Comparison of ENCODE assay signal across 27 cellular contexts in the genomic region with DNA sequence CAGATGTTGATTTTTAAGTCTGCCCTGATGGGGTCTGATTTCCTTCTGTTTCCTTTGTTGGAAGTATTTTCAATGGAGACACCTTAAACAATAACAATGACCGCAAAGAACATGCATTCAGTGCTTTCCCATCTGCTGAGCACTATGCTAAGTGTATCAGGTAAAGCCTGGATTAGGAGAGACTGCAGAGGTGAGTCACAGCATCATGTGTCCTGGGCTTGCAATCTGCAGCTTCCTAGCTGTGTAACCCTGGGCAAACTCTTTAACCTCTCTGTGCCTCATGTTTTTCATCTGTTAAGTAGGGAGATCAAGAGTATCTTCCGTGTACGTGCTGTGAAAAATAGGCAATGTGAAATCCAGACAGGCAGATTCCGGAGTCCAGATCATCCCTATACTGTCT. TPM values are rescaled to one million over a fixed set of nuclear protein-coding genes. Genes with fewer than 3 reads are reported as not detected.
A peak's percentile ranks its signal among the peaks of the same experiment; 100 is the strongest.
DNase-seq lines count a peak whose midpoint lies in the region; ATAC-seq, FAIRE-seq and TF ChIP-seq lines count a peak whose summit lies in the region.
"Had no signal": no experiment of that assay in that cellular context is flagged by ENCODE, and none has a peak within 500 bp of the region (broad histone marks: within the 10 kb centered on the region; RNA-seq: fewer than 3 reads in every experiment).

No MANE protein-coding gene starts in this region.

- DNase-seq in GM23338 (ENCODE audit: low spot score) (no peak), T-helper 17 cell (no peak), H1 (ENCODE audit: low read depth in 1 of 2, low spot score in 2 of 2) (no peak), keratinocyte (ENCODE audit: low read depth, low spot score) (no peak), nephron progenitor cell (no peak), cerebellar cortex (ENCODE audit: low spot score) (no peak)
- DNase-seq: C1 segment of cervical spinal cord; CD4-positive, alpha-beta memory T cell; COR-L47; NCI-H1092; NCI-H1417 treated with DMSO at 0.1 percent for 48 hours; NCI-H1694 treated with DMSO at 0.1 percent for 48 hours; NCI-H2171 treated with DMSO at 0.1 percent for 48 hours; NCI-H345; NCI-H510A treated with DMSO at 0.1 percent for 48 hours; NCI-H748 treated with DMSO at 0.1 percent for 48 hours; NK-92 treated with Interleukin-12 subunit alpha and Interleukin-12 subunit beta, amount 100 ng/mL, for 24 hours; PC-3 had no signal

- no peak overlapping the region for H3K9ac ChIP-seq in H1 (replicated peaks in 1 of 4; ENCODE audit: extremely low read depth in 1 of 4, low read depth in 3 of 4, low read length in 3 of 4)
- no peak overlapping the region for H3K9ac ChIP-seq in keratinocyte (ENCODE audit: control insufficient read depth, extremely low read depth, insufficient read depth, low read length)
- H3K9ac ChIP-seq: KMS-11 had no signal

- no peaks in the 10 kb centered on the region for H3K23me2 ChIP-seq in H1 (ENCODE audit: low read depth, low read length)

- H3K4me2 ChIP-seq in GM23338 (no peak overlapping the region), H1 (ENCODE audit: insufficient read depth in 1 of 2, low read depth in 2 of 2, low read length in 2 of 2) (no peak overlapping the region), keratinocyte (ENCODE audit: control insufficient read depth, extremely low read depth, insufficient read depth, low read depth, low read length) (no peak overlapping the region)
- H3K4me2 ChIP-seq: KMS-11 had no signal

- H4K8ac ChIP-seq in H1 (ENCODE audit: extremely low read depth, insufficient read depth, low read length): no peak overlapping the region

- H2BK5ac ChIP-seq in H1 (ENCODE audit: low read depth, low read length): no peak overlapping the region

- POLR2A ChIA-PET in H1 (lab: Charles Lee; ENCODE audit: partially characterized antibody): interaction anchor here (1.7 kb wide), 1 partner anchor 10 kb away, joined by 5 read pairs; no protein-coding TSS in a partner anchor

- TF ChIP-seq CTCF in GM23338 (conservative IDR thresholded peaks at IDR 0.05; ENCODE audit: low read depth in 2 of 2): no peak
- no peak for TF ChIP-seq CTCF in H1 (IDR thresholded peaks at IDR 0.05; ENCODE audit: control extremely low read depth in 1 of 3, insufficient read depth in 1 of 3, low read depth in 1 of 3, low read length in 3 of 3)
- no peak for TF ChIP-seq CTCF in keratinocyte (optimal IDR thresholded peaks at IDR 0.05 in 1 of 3, IDR thresholded peaks at IDR 0.05 in 1 of 3, conservative IDR thresholded peaks at IDR 0.05 in 1 of 3; ENCODE audit: extremely low read depth in 1 of 3, insufficient read depth in 2 of 3, low read length in 3 of 3)
- TF ChIP-seq CTCF in nephron progenitor cell (IDR thresholded peaks at IDR 0.05): no peak

- FAIRE-seq in H1 (lab: Jason Lieb, UNC) (no peak), keratinocyte (lab: Jason Lieb, UNC) (peak; percentile 43)
- FAIRE-seq: G401.6 had no signal

- H3K4ac ChIP-seq in H1 (replicated peaks; ENCODE audit: insufficient read length, low read depth, low read length): no peak overlapping the region

- H2BK120ac ChIP-seq in H1 (replicated peaks; ENCODE audit: low read depth, low read length): no peak overlapping the region

- H3F3A ChIP-seq in GM23338 (replicated peaks; ENCODE audit: low read depth): no peaks in the 10 kb centered on the region

- H3K36me3 Mint-ChIP-seq in GM23338 (ENCODE audit: low read depth): no peaks in the 10 kb centered on the region
- no peaks in the 10 kb centered on the region for H3K36me3 Mint-ChIP-seq in T-helper 17 cell (ENCODE audit: low read depth)
- no peaks in the 10 kb centered on the region for H3K36me3 Mint-ChIP-seq in nephron progenitor cell (ENCODE audit: low read depth)
- H3K36me3 Mint-ChIP-seq: CD4-positive, alpha-beta memory T cell; IgD-negative memory B cell had no signal

- H3K27me3 Mint-ChIP-seq in GM23338 (ENCODE audit: insufficient read depth, low read depth, poor library complexity) (peaks cover 15% of the 10 kb centered on the region), T-helper 17 cell (peaks cover 34% of the 10 kb centered on the region), nephron progenitor cell (ENCODE audit: low read depth, poor library complexity) (peaks cover 36% of the 10 kb centered on the region)

- dilution Hi-C loops in keratinocyte (cut with MboI; ENCODE audit: extremely low pct_ligation_motif_present, low sequenced_read_pairs): no loop called here

- H3K4me1 Mint-ChIP-seq in GM23338: no peaks in the 10 kb centered on the region; the same call in 2 of the 3 replicates
- H3K4me1 Mint-ChIP-seq in T-helper 17 cell: no peaks in the 10 kb centered on the region
- H3K4me1 Mint-ChIP-seq in nephron progenitor cell: peaks cover 46% of the 10 kb centered on the region
- H3K4me1 Mint-ChIP-seq: CD4-positive, alpha-beta memory T cell had no signal

- H3K9me2 ChIP-seq in GM23338 (ENCODE audit: insufficient read depth): no peaks in the 10 kb centered on the region

- no peak overlapping the region for H2BK12ac ChIP-seq in H1 (ENCODE audit: low read depth, low read length)

- no peak for TF ChIP-seq RAD21 in H1 (IDR thresholded peaks at IDR 0.05 in 1 of 2, conservative IDR thresholded peaks at IDR 0.05 in 1 of 2; ENCODE audit: low read depth in 2 of 2, low read length in 2 of 2)

- no peak overlapping the region for H3K56ac ChIP-seq in H1 (replicated peaks; ENCODE audit: insufficient read length, low read depth, low read length)

- H3K9me1 ChIP-seq in keratinocyte (ENCODE audit: control insufficient read depth, extremely low read depth, insufficient read depth, low read length): no peaks in the 10 kb centered on the region

- no peak for ATAC-seq in GM23338
- ATAC-seq in T-helper 17 cell: no peak
- ATAC-seq in GM19035 (IDR thresholded peaks at IDR 0.05; ENCODE audit: unreplicated experiment): no peak
- ATAC-seq: PC-3, Right ventricle myocardium inferior had no signal

- H3K9me3 ChIP-seq in T-helper 17 cell (ENCODE audit: control insufficient read depth, low read length, poor library complexity, severe bottlenecking) (no peaks in the 10 kb centered on the region), H1 (ENCODE audit: insufficient read depth in 2 of 2, low read depth in 1 of 2, low read length in 1 of 2) (no peaks in the 10 kb centered on the region), keratinocyte (ENCODE audit: control insufficient read depth, low read depth, low read length) (no peaks in the 10 kb centered on the region)
- H3K9me3 ChIP-seq: SJSA1 had no signal

- no peak overlapping the region for H3K4me3 ChIP-seq in GM23338
- H3K4me3 ChIP-seq in H1 (ENCODE audit: extremely low read depth in 1 of 4, insufficient read depth in 2 of 4, low read depth in 3 of 4, low read length in 4 of 4): no peak overlapping the region
- H3K4me3 ChIP-seq in keratinocyte (ENCODE audit: control insufficient read depth in 2 of 3, extremely low read depth in 1 of 3, insufficient read depth in 2 of 3, low read depth in 1 of 3, low read length in 3 of 3): no peak overlapping the region
- H3K4me3 ChIP-seq: SJSA1 had no signal

- WGBS in H1 (ENCODE audit: extremely low coverage in 1 of 2, insufficient coverage in 1 of 2, insufficient read length in 1 of 2, insufficient replicate concordance in 2 of 2, low coverage in 1 of 2, low lambda C conversion rate in 2 of 2, missing lambda C conversion rate in 1 of 2), 2 experiments: 92% methylated on average over 4 of the region's 4 CpGs; no CpG with 5 or more reads in 1 of the 2 experiments

- H3K27ac ChIP-seq in GM23338 (ENCODE audit: low read depth) (no peak overlapping the region), H1 (ENCODE audit: low read depth, low read length) (no peak overlapping the region), keratinocyte (ENCODE audit: control insufficient read depth, insufficient read depth, low read length) (no peak overlapping the region)
- H3K27ac ChIP-seq: HL-60, KMS-11, SJSA1 had no signal

- no peak overlapping the region for H3K18ac ChIP-seq in H1 (ENCODE audit: extremely low read depth, low read length)

- H3K27ac Mint-ChIP-seq in GM23338 (no peak overlapping the region), T-helper 17 cell (peak overlapping the region; percentile 59), nephron progenitor cell (no peak overlapping the region)
- H3K27ac Mint-ChIP-seq: CD4-positive, alpha-beta memory T cell; IgD-negative memory B cell had no signal

- H3K4me3 Mint-ChIP-seq in GM23338 (no peak overlapping the region), T-helper 17 cell (no peak overlapping the region), nephron progenitor cell (no peak overlapping the region)
- H3K4me3 Mint-ChIP-seq: CD4-positive, alpha-beta memory T cell; IgD-negative memory B cell had no signal

- no peaks in the 10 kb centered on the region for H3K27me3 ChIP-seq in GM23338 (ENCODE audit: insufficient read depth)
- H3K27me3 ChIP-seq in H1 (replicated peaks in 1 of 4; ENCODE audit: control insufficient read depth in 3 of 4, extremely low read depth in 1 of 4, insufficient read depth in 3 of 4, low read length in 3 of 4): no peaks in the 10 kb centered on the region
- no peaks in the 10 kb centered on the region for H3K27me3 ChIP-seq in keratinocyte (ENCODE audit: control insufficient read depth, extremely low read depth, insufficient read depth, low read length)
- H3K27me3 ChIP-seq: SJSA1 had no signal

- no peak for TF ChIP-seq POLR2A in H1 (IDR thresholded peaks at IDR 0.05; ENCODE audit: control extremely low read depth in 1 of 2, low read depth in 2 of 2, low read length in 2 of 2)

- no peaks in the 10 kb centered on the region for H3K79me1 ChIP-seq in H1 (ENCODE audit: low read depth, low read length)

- H3K36me3 ChIP-seq in GM23338 (ENCODE audit: insufficient read depth): no peaks in the 10 kb centered on the region
- no peaks in the 10 kb centered on the region for H3K36me3 ChIP-seq in H1 (ENCODE audit: control insufficient read depth in 2 of 4, insufficient read depth in 4 of 4, low read length in 3 of 4)
- H3K36me3 ChIP-seq in keratinocyte (ENCODE audit: control insufficient read depth in 2 of 2, extremely low read depth in 1 of 2, insufficient read depth in 2 of 2, low read length in 2 of 2): no peaks in the 10 kb centered on the region
- H3K36me3 ChIP-seq: SJSA1 had no signal

- H2BK15ac ChIP-seq in H1 (ENCODE audit: low read length): no peak overlapping the region

- H2BK20ac ChIP-seq in H1 (ENCODE audit: low read length): no peak overlapping the region

- H4K20me1 ChIP-seq in GM23338 (replicated peaks; ENCODE audit: insufficient read depth): no peaks in the 10 kb centered on the region
- no peaks in the 10 kb centered on the region for H4K20me1 ChIP-seq in H1 (replicated peaks in 1 of 2; ENCODE audit: control insufficient read depth in 1 of 2, insufficient read depth in 2 of 2, low read length in 2 of 2)
- no peaks in the 10 kb centered on the region for H4K20me1 ChIP-seq in keratinocyte (ENCODE audit: control insufficient read depth, extremely low read depth, insufficient read depth, low read length)

- H4K5ac ChIP-seq in H1 (ENCODE audit: insufficient read length, low read depth, low read length): no peak overlapping the region

- H3K23ac ChIP-seq in H1 (ENCODE audit: insufficient read length): no peak overlapping the region

- H2AFZ ChIP-seq in GM23338 (0 out of 2 replicates have a peak overlapping the region, but pooled peaks have one; percentile 69), H1 (ENCODE audit: low read length) (0 out of 2 replicates have a peak overlapping the region, but pooled peaks have one; percentile 14), keratinocyte (ENCODE audit: control insufficient read depth, low read length) (no peak overlapping the region)

- H4K91ac ChIP-seq in H1 (replicated peaks; ENCODE audit: insufficient read length, low read length): no peak overlapping the region

- no peak overlapping the region for H3K14ac ChIP-seq in H1 (ENCODE audit: insufficient read length)

- no peak overlapping the region for H2AK5ac ChIP-seq in H1 (ENCODE audit: low read depth, low read length)

- H3K4me1 ChIP-seq in GM23338 (ENCODE audit: insufficient read depth) (no peaks in the 10 kb centered on the region), H1 (replicated peaks in 1 of 4; ENCODE audit: control insufficient read depth in 3 of 4, insufficient read depth in 4 of 4, low read length in 3 of 4) (no peaks in the 10 kb centered on the region), keratinocyte (ENCODE audit: control insufficient read depth, extremely low read depth, insufficient read depth, low read length) (no peaks in the 10 kb centered on the region)
- H3K4me1 ChIP-seq: SJSA1 had no signal

- H3K9me3 Mint-ChIP-seq in GM23338 (no peaks in the 10 kb centered on the region; the same call in 2 of the 3 replicates), nephron progenitor cell (no peaks in the 10 kb centered on the region)
- H3K9me3 Mint-ChIP-seq: CD4-positive, alpha-beta memory T cell; IgD-negative memory B cell had no signal

- CTCF ChIA-PET in H1 (lab: Charles Lee; ENCODE audit: partially characterized antibody): interaction anchor here (0.8 to 5.6 kb wide), 6 partner anchors 10 to 56 kb away, joined by 3 to 44 read pairs (median 3); a partner anchor contains a TSS

- no peak for TF ChIP-seq EP300 in H1 (IDR thresholded peaks at IDR 0.05; ENCODE audit: borderline replicate concordance in 1 of 2, low read depth in 2 of 2, low read length in 2 of 2)

- H3K79me2 ChIP-seq in GM23338 (replicated peaks; ENCODE audit: insufficient read depth) (no peaks in the 10 kb centered on the region), H1 (ENCODE audit: control insufficient read depth in 1 of 2, insufficient read depth in 2 of 2, low read length in 2 of 2) (no peaks in the 10 kb centered on the region), keratinocyte (ENCODE audit: control insufficient read depth, insufficient read depth, low read length) (no peaks in the 10 kb centered on the region)

RNA-seq across cellular contexts. Expression of a gene that starts 13.3 kb away (rescaled TPM):
- total RNA-seq in GM23338 (2014; rRNA removed; shearing (Covaris generic)): 1.0 and 1.6 TPM in 2 replicates
- 0.71 and 1.4 TPM in 2 replicates for polyA plus RNA-seq in GM23338 (2016; fragmentation: Nextera tagmentation; extraction: Ambion mirVana)
- total RNA-seq in T-helper 17 cell: not detected
- total RNA-seq in H1 (2021; fragmentation: NEBNext Ultra II Directional; extraction: Animal tissue kit (Norgen Biotek cat#: 25700)): 2.4 and 2.6 TPM in 2 replicates
- 4.1 and 4.5 TPM in 2 replicates for polyA plus RNA-seq in H1 (2011; rRNA removed)
- 2.2 TPM for polyA plus RNA-seq in H1 (2011; cell fraction: cytosol; rRNA removed)
- polyA plus RNA-seq in H1 (2011; cell fraction: nucleus; rRNA removed): 2.7 TPM
- 2.0 to 3.4 TPM (median 3.1 TPM) in 4 replicates for polyA plus RNA-seq in H1 (2012, experiment 1 of 2)
- polyA plus RNA-seq in H1 (2012, experiment 2 of 2): 3.1 TPM
- 3.2 TPM for polyA plus RNA-seq in H1 (2013, experiment 1 of 2)
- polyA plus RNA-seq in H1 (2013, experiment 2 of 2): 3.4 TPM
- polyA minus RNA-seq in H1 (2011; rRNA and poly(A)+ RNA removed): 5.1 and 6.1 TPM in 2 replicates
- 2.1 TPM for polyA minus RNA-seq in H1 (2011; cell fraction: cytosol; rRNA and poly(A)+ RNA removed)
- 1.5 TPM for polyA minus RNA-seq in H1 (2011; cell fraction: nucleus; rRNA and poly(A)+ RNA removed)
- polyA plus RNA-seq in keratinocyte: 0.04 to 0.17 TPM (median 0.06 TPM) in 3 replicates
- polyA plus RNA-seq in keratinocyte (2011; ENCODE audit: low read depth): not detected
- 0.09 and 0.13 TPM in 2 replicates for polyA plus RNA-seq in keratinocyte (2011; cell fraction: cytosol; rRNA removed)
- 0.19 and 0.21 TPM in 2 replicates for polyA plus RNA-seq in keratinocyte (2011; cell fraction: nucleus; rRNA removed)
- polyA plus RNA-seq in keratinocyte (2012; ENCODE audit: low replicate concordance): 0.09 TPM in 1 of 2 replicates, not detected in the other
- 0.16 TPM in 1 of 3 replicates, not detected in the others for polyA minus RNA-seq in keratinocyte
- polyA minus RNA-seq in keratinocyte (2011; cell fraction: cytosol; rRNA and poly(A)+ RNA removed): not detected
- polyA minus RNA-seq in keratinocyte (2011; cell fraction: nucleus; rRNA and poly(A)+ RNA removed): 0.32 TPM in 1 of 2 replicates, not detected in the other
- total RNA-seq: A673; CD4-positive, alpha-beta memory T cell; H4; PC-3; Right ventricle myocardium inferior; SJSA1 had no signal
- polyA plus RNA-seq: CD4-positive, alpha-beta memory T cell; IgD-negative memory B cell had no signal

RNA-seq across cellular contexts. Expression of a gene that starts 33.5 kb away (rescaled TPM):
- total RNA-seq in GM23338 (2014; rRNA removed; shearing (Covaris generic)): 1.3 and 2.9 TPM in 2 replicates
- polyA plus RNA-seq in GM23338 (2016; fragmentation: Nextera tagmentation; extraction: Ambion mirVana): 2.3 and 3.5 TPM in 2 replicates
- not detected for total RNA-seq in T-helper 17 cell
- total RNA-seq in H1 (2021; fragmentation: NEBNext Ultra II Directional; extraction: Animal tissue kit (Norgen Biotek cat#: 25700)): 2.1 TPM in 2 replicates
- 4.4 and 4.7 TPM in 2 replicates for polyA plus RNA-seq in H1 (2011; rRNA removed)
- polyA plus RNA-seq in H1 (2011; cell fraction: cytosol; rRNA removed): 2.9 TPM
- 7.5 TPM for polyA plus RNA-seq in H1 (2011; cell fraction: nucleus; rRNA removed)
- 3.1 to 4.5 TPM (median 4.0 TPM) in 4 replicates for polyA plus RNA-seq in H1 (2012, experiment 1 of 2)
- polyA plus RNA-seq in H1 (2012, experiment 2 of 2): 1.4 TPM
- polyA plus RNA-seq in H1 (2013, experiment 1 of 2): 4.5 TPM
- polyA plus RNA-seq in H1 (2013, experiment 2 of 2): 5.5 TPM
- 5.1 and 6.5 TPM in 2 replicates for polyA minus RNA-seq in H1 (2011; rRNA and poly(A)+ RNA removed)
- polyA minus RNA-seq in H1 (2011; cell fraction: cytosol; rRNA and poly(A)+ RNA removed): 3.2 TPM
- polyA minus RNA-seq in H1 (2011; cell fraction: nucleus; rRNA and poly(A)+ RNA removed): 4.7 TPM
- 0.10 TPM in 1 of 3 replicates, not detected in the others for polyA plus RNA-seq in keratinocyte
- polyA plus RNA-seq in keratinocyte (2011; ENCODE audit: low read depth): not detected
- polyA plus RNA-seq in keratinocyte (2011; cell fraction: cytosol; rRNA removed): not detected in 2 replicates
- 0.36 TPM in 1 of 2 replicates, not detected in the other for polyA plus RNA-seq in keratinocyte (2011; cell fraction: nucleus; rRNA removed)
- polyA plus RNA-seq in keratinocyte (2012; ENCODE audit: low replicate concordance): 0.14 and 0.20 TPM in 2 replicates
- not detected in 3 replicates for polyA minus RNA-seq in keratinocyte
- polyA minus RNA-seq in keratinocyte (2011; cell fraction: cytosol; rRNA and poly(A)+ RNA removed): not detected
- not detected in 2 replicates for polyA minus RNA-seq in keratinocyte (2011; cell fraction: nucleus; rRNA and poly(A)+ RNA removed)
- total RNA-seq: A673; CD4-positive, alpha-beta memory T cell; PC-3; SJSA1 had no signal
- polyA plus RNA-seq: CD4-positive, alpha-beta memory T cell; IgD-negative memory B cell had no signal
